ENCODE assay signal across 19 cellular contexts in the genomic region with DNA sequence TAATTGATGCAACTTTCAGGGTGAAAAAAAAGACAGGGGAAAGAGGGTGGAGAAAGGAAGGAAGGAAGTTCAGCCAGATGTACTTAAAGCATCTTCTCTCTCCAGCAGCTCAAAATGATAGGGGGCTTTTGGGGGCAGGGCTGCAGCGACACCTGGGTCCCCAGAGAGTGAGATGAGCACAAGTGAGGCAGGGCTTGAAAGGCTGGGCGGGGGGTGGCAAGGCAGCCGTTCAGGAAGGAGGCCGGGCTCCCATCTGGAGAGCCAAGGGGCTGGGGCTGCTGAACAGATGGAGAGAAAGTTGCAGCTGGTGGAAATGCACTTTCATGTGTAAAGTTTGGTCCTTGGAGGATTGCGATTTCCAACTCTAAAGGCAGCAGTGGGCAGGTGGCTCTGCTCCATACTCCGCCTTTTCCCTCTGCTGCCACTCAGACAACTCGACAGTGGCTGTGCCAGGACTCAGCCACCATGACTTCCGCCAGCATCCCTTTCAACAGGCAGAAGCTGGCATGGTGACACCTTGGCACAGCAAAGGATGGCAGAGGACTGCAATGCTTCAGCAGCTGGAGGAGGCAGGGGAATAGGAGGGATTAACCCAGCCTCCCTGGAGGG. TPM values are rescaled to one million over a fixed set of nuclear protein-coding genes. Genes with fewer than 3 reads are reported as not detected.
A peak's percentile ranks its signal among the peaks of the same experiment; 100 is the strongest.
DNase-seq lines count a peak whose midpoint lies in the region; ATAC-seq lines count a peak whose summit lies in the region.
"Had no signal": no experiment of that assay in that cellular context is flagged by ENCODE, and none has a peak within 500 bp of the region (broad histone marks: within the 10 kb centered on the region; RNA-seq: fewer than 3 reads in every experiment).

No MANE protein-coding gene starts in this region.

- H3K4me1 Mint-ChIP-seq in activated CD4-positive, alpha-beta memory T cell treated with anti-CD3 and anti-CD28 coated beads for 36 hours (ENCODE audit: low read depth): peaks cover 23% of the 10 kb centered on the region
- H3K4me1 Mint-ChIP-seq in activated CD4-positive, alpha-beta memory T cell treated with anti-CD3 and anti-CD28 coated beads, Interleukin-2, amount 10 ng/mL, durations not matched to agents 7 days and 5 days: peaks cover 35% of the 10 kb centered on the region
- H3K4me1 Mint-ChIP-seq in effector memory CD8-positive, alpha-beta T cell (ENCODE audit: low read depth in 2 of 2): peaks cover 21 to 27% of the 10 kb centered on the region in 2 donors

- peak overlapping the region; percentile 11 for H3K27ac Mint-ChIP-seq in activated CD4-positive, alpha-beta memory T cell treated with anti-CD3 and anti-CD28 coated beads for 36 hours
- H3K27ac Mint-ChIP-seq in activated CD4-positive, alpha-beta memory T cell treated with anti-CD3 and anti-CD28 coated beads, Interleukin-2, amount 10 ng/mL, durations not matched to agents 7 days and 5 days: no peak overlapping the region
- H3K27ac Mint-ChIP-seq in effector memory CD8-positive, alpha-beta T cell: peak overlapping the region; percentile 18 to 77

- H3K4me3 ChIP-seq in neuronal stem cell (ENCODE audit: low read length in 2 of 2): peak overlapping the region in 1 of 2 donors; percentile 38
- H3K4me3 ChIP-seq: breast epithelium, dorsolateral prefrontal cortex, esophagus muscularis mucosa, vagina had no signal

- H3K23ac ChIP-seq in neuronal stem cell (ENCODE audit: low read depth, low read length, poor library complexity): peak overlapping the region; percentile 11

- no peaks in the 10 kb centered on the region for H3K4me1 ChIP-seq in neuronal stem cell (ENCODE audit: control insufficient read depth in 2 of 2, insufficient read depth in 1 of 2, low read depth in 1 of 2, low read length in 2 of 2)
- H3K4me1 ChIP-seq: breast epithelium had no signal

- H3K18ac ChIP-seq in neuronal stem cell (ENCODE audit: low read length): no peak overlapping the region

- H4K8ac ChIP-seq in neuronal stem cell (ENCODE audit: low read depth, low read length): no peak overlapping the region

- no peaks in the 10 kb centered on the region for H3K9me3 ChIP-seq in neuronal stem cell (replicated peaks in 1 of 2; ENCODE audit: control insufficient read depth in 2 of 2, insufficient read depth in 1 of 2, low read depth in 1 of 2, low read length in 2 of 2)
- H3K9me3 ChIP-seq: breast epithelium, esophagus muscularis mucosa, vagina had no signal

- no peak overlapping the region for H2BK5ac ChIP-seq in neuronal stem cell (ENCODE audit: low read length)

- H3K4me3 Mint-ChIP-seq in activated CD4-positive, alpha-beta memory T cell treated with anti-CD3 and anti-CD28 coated beads for 36 hours: no peak overlapping the region
- H3K4me3 Mint-ChIP-seq in activated CD4-positive, alpha-beta memory T cell treated with anti-CD3 and anti-CD28 coated beads, Interleukin-2, amount 10 ng/mL, durations not matched to agents 7 days and 5 days: no peak overlapping the region
- H3K4me3 Mint-ChIP-seq in effector memory CD8-positive, alpha-beta T cell: no peak overlapping the region

- H2AFZ ChIP-seq in neuronal stem cell (ENCODE audit: low read length): no peak overlapping the region

- POLR2A ChIA-PET in activated CD4-positive, alpha-beta memory T cell treated with anti-CD3 and anti-CD28 coated beads for 36 hours (lab: Charles Lee): interaction anchor here (1.0 kb wide), 1 partner anchor 8 kb away, joined by 3 read pairs; a partner anchor contains a TSS
- POLR2A ChIA-PET in activated CD4-positive, alpha-beta memory T cell treated with anti-CD3 and anti-CD28 coated beads, Interleukin-2, amount 10 ng/mL, durations not matched to agents 7 days and 5 days (lab: Charles Lee): interaction anchor here (1.0 to 5.7 kb wide), 3 partner anchors 9 to 127 kb away, joined by 3 to 42 read pairs (median 3); a partner anchor contains a TSS

- H3K27ac ChIP-seq in neuronal stem cell (replicated peaks; ENCODE audit: low read length): no peak overlapping the region
- H3K27ac ChIP-seq: esophagus muscularis mucosa, vagina had no signal

- peaks cover 28 to 62% of the 10 kb centered on the region in 2 donors for H3K36me3 ChIP-seq in neuronal stem cell (replicated peaks in 1 of 2; ENCODE audit: control insufficient read depth in 2 of 2, insufficient read depth in 2 of 2, low read length in 2 of 2)

- WGBS in neuronal stem cell (ENCODE audit: extremely low coverage in 2 of 2, insufficient read length in 2 of 2, insufficient replicate concordance in 1 of 2), 2 donors: no CpG with 5 or more reads among the region's 8 CpGs

- H3K4me2 ChIP-seq in neuronal stem cell (ENCODE audit: insufficient read depth, low read length, poor library complexity, severe bottlenecking): no peak overlapping the region

- H3K14ac ChIP-seq in neuronal stem cell (ENCODE audit: low read length): no peak overlapping the region

- no peak overlapping the region for H2BK12ac ChIP-seq in neuronal stem cell (ENCODE audit: low read length)

- no peaks in the 10 kb centered on the region for H3K27me3 Mint-ChIP-seq in activated CD4-positive, alpha-beta memory T cell treated with anti-CD3 and anti-CD28 coated beads for 36 hours
- no peaks in the 10 kb centered on the region for H3K27me3 Mint-ChIP-seq in activated CD4-positive, alpha-beta memory T cell treated with anti-CD3 and anti-CD28 coated beads, Interleukin-2, amount 10 ng/mL, durations not matched to agents 7 days and 5 days
- H3K27me3 Mint-ChIP-seq in effector memory CD8-positive, alpha-beta T cell: no peaks in the 10 kb centered on the region

- no peak overlapping the region for H3K4ac ChIP-seq in neuronal stem cell (ENCODE audit: low read length)

- peaks cover 26% of the 10 kb centered on the region for H3K36me3 Mint-ChIP-seq in activated CD4-positive, alpha-beta memory T cell treated with anti-CD3 and anti-CD28 coated beads for 36 hours
- H3K36me3 Mint-ChIP-seq in activated CD4-positive, alpha-beta memory T cell treated with anti-CD3 and anti-CD28 coated beads, Interleukin-2, amount 10 ng/mL, durations not matched to agents 7 days and 5 days (ENCODE audit: low read depth): peaks cover 45% of the 10 kb centered on the region
- H3K36me3 Mint-ChIP-seq in effector memory CD8-positive, alpha-beta T cell (ENCODE audit: insufficient read depth): peaks cover 55% of the 10 kb centered on the region

- H2AK5ac ChIP-seq in neuronal stem cell (ENCODE audit: low read depth, low read length): no peak overlapping the region

- no peak overlapping the region for H4K91ac ChIP-seq in neuronal stem cell (ENCODE audit: low read depth, low read length, poor library complexity)

- no peaks in the 10 kb centered on the region for H3K79me1 ChIP-seq in neuronal stem cell (ENCODE audit: low read depth, low read length)

- no peak overlapping the region for H2BK120ac ChIP-seq in neuronal stem cell (ENCODE audit: low read depth, low read length)

- no peak overlapping the region for H2BK15ac ChIP-seq in neuronal stem cell (ENCODE audit: low read length)

- intact Hi-C loops in activated CD4-positive, alpha-beta memory T cell treated with anti-CD3 and anti-CD28 coated beads for 36 hours (cut with micrococcal nuclease): loop anchor here (5.0 to 10.0 kb wide), 2 partner anchors 288 to 295 kb away; a partner anchor contains a TSS

- H3K27me3 ChIP-seq in neuronal stem cell (ENCODE audit: control insufficient read depth in 3 of 3, insufficient read depth in 3 of 3, low read depth in 1 of 3, low read length in 3 of 3): no peaks in the 10 kb centered on the region
- H3K27me3 ChIP-seq: breast epithelium, dorsolateral prefrontal cortex, esophagus muscularis mucosa, vagina had no signal

- H3K9me3 Mint-ChIP-seq in activated CD4-positive, alpha-beta memory T cell treated with anti-CD3 and anti-CD28 coated beads for 36 hours: no peaks in the 10 kb centered on the region
- H3K9me3 Mint-ChIP-seq in activated CD4-positive, alpha-beta memory T cell treated with anti-CD3 and anti-CD28 coated beads, Interleukin-2, amount 10 ng/mL, durations not matched to agents 7 days and 5 days: no peaks in the 10 kb centered on the region
- H3K9me3 Mint-ChIP-seq in effector memory CD8-positive, alpha-beta T cell: no peaks in the 10 kb centered on the region

- DNase-seq in activated CD4-positive, alpha-beta memory T cell treated with anti-CD3 and anti-CD28 coated beads for 36 hours: no peak
- no peak for DNase-seq in activated CD4-positive, alpha-beta memory T cell treated with anti-CD3 and anti-CD28 coated beads, Interleukin-2, amount 10 ng/mL, durations not matched to agents 7 days and 5 days
- DNase-seq in NCI-H2171 treated with DMSO at 0.1 percent for 48 hours (lab: John Stamatoyannopoulos, UW): peak; percentile 97
- DNase-seq in effector memory CD8-positive, alpha-beta T cell: no peak
- DNase-seq in neuronal stem cell (ENCODE audit: low spot score): no peak
- DNase-seq in DMS79 (lab: John Stamatoyannopoulos, UW): no peak
- no peak for DNase-seq in activated gamma-delta T cell treated with Interleukin-2 at 50 U/mL for 16 hours
- no peak for DNase-seq in cerebellum (ENCODE audit: low spot score)
- DNase-seq: activated CD4-positive, CD25-positive, alpha-beta regulatory T cell; activated CD8-positive, alpha-beta memory T cell treated with anti-CD3 and anti-CD28 coated beads, Interleukin-2, amount 50 U/mL, for 4 hours; Kasumi-1; NCI-H1105 treated with DMSO at 0.1 percent for 48 hours; NCI-H2227 treated with DMSO at 0.1 percent for 48 hours; SHP77 had no signal

- H3K9ac ChIP-seq in neuronal stem cell (ENCODE audit: low read depth, low read length, poor library complexity): no peak overlapping the region

- no peak for ATAC-seq in effector memory CD8-positive, alpha-beta T cell (replicated peaks)
- ATAC-seq: HCT116 had no signal

- CTCF ChIA-PET in activated CD4-positive, alpha-beta memory T cell treated with anti-CD3 and anti-CD28 coated beads for 36 hours (lab: Charles Lee): interaction anchor here (0.7 to 24.6 kb wide), 5 partner anchors 8 to 143 kb away, joined by 3 to 564 read pairs (median 4); a partner anchor contains a TSS
- CTCF ChIA-PET in activated CD4-positive, alpha-beta memory T cell treated with anti-CD3 and anti-CD28 coated beads, Interleukin-2, amount 10 ng/mL, durations not matched to agents 7 days and 5 days (lab: Charles Lee): interaction anchor here (2.1 to 7.7 kb wide), 5 partner anchors 124 to 143 kb away, joined by 7 to 95 read pairs (median 8); a partner anchor contains a TSS

RNA-seq across cellular contexts. Expression of a gene that starts 7.7 kb away (rescaled TPM):
- total RNA-seq in activated CD4-positive, alpha-beta memory T cell treated with anti-CD3 and anti-CD28 coated beads for 36 hours: 10 to 100 TPM; 48.3 to 54.1 TPM
- total RNA-seq in activated CD4-positive, alpha-beta memory T cell treated with anti-CD3 and anti-CD28 coated beads, Interleukin-2, amount 10 ng/mL, durations not matched to agents 7 days and 5 days: 10 to 100 TPM; 50.4 TPM
- polyA plus RNA-seq in neuronal stem cell (2013, experiment 1 of 2): 40.3 TPM
- polyA plus RNA-seq in neuronal stem cell (2013, experiment 2 of 2): 40.1 TPM
- 28.2 TPM for total RNA-seq in cerebellum

RNA-seq across cellular contexts. Expression of a gene that starts 22.2 kb away (rescaled TPM):
- total RNA-seq in activated CD4-positive, alpha-beta memory T cell treated with anti-CD3 and anti-CD28 coated beads for 36 hours: 10 to 100 TPM; 53.4 to 60.0 TPM
- total RNA-seq in activated CD4-positive, alpha-beta memory T cell treated with anti-CD3 and anti-CD28 coated beads, Interleukin-2, amount 10 ng/mL, durations not matched to agents 7 days and 5 days: 10 to 100 TPM; 52.2 to 57.8 TPM
- polyA plus RNA-seq in neuronal stem cell (2013, experiment 1 of 2): 36.3 TPM
- polyA plus RNA-seq in neuronal stem cell (2013, experiment 2 of 2): 37.9 TPM
- total RNA-seq in cerebellum: 80.2 TPM
